Comparison of ENCODE assay signal across 5 cellular contexts in the genomic region with DNA sequence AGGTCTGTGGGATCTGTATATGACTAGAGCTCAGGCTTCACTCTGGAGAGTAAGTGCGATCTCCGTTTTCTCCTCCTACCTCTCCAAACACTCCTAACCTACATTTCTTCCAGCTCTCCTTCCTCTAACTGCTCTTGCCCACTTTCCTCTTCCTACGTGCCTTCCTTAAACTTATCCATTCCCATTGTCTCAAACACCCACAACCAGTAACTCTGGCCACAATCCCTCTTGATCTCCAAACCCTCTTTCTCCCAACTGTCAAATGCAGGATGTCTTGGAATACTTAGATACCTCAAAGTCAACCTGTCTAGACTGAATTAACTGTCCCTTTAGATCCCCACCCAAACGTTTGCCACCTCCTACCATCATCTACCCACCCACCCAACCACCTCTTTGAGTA.
"Had no signal": no experiment of that assay in that cellular context is flagged by ENCODE, and none has a peak within 500 bp of the region (broad histone marks: within the 10 kb centered on the region; RNA-seq: fewer than 3 reads in every experiment).

No MANE protein-coding gene starts in this region.

- H3K27ac ChIP-seq: HL-60 had no signal

- DNase-seq: IMR-90, KBM-7, KG1 had no signal

- H3K4me3 ChIP-seq: K562 had no signal
